In the genomic region with DNA sequence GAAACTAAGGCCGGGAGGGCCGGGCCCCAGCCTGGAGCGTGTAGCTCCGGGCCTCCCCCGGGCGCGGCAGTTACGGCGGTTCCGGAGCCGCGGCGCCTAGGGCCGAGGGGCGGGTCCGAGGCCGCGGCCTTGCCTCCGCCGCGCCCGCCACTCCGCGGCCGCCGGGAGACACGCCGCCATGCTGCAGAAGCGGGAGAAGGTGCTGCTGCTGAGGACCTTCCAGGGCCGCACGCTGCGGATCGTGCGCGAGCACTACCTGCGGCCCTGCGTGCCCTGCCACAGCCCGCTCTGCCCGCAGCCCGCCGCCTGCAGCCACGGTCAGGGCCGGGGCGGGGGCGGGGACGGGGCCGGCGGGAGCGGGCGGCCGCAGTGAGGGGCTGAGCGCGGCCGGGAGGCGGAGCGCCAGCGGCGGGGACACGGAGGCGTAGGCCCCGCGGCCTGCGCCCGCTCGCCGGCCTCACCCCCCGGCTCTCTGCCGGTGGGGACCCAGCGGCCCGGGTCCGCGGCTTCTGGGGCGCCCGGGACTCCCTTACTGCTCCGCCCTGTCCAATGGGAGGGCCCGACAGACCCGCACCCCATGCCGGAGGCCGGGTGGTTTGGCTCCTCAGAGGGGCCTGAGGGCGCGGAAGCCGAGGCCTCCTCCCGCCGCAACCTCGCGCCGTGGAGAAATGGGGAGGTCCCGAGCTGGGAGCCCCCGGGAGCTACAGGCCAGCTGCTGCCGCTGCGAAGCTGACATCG, we compare ENCODE assay signal across 1 cellular context.
TF ChIP-seq lines count a peak whose summit lies in the region.

A gene (plus strand): TSS at position 150 of the 738 bp plus-strand sequence. CDS start 29 bp downstream, at position 179.

TF ChIP-seq in GM12878, 131 proteins besides CTCF, POLR2A, EP300 and RAD21 (continued from another document):
- TF ChIP-seq BHLHE40 (IDR thresholded peaks at IDR 0.05; ENCODE audit: borderline replicate concordance in 1 of 2, low read depth in 2 of 2, low read length in 1 of 2) (peak in 1 of 2 experiments; percentile 64; a peak in 2 of 4 replicates), NBN (IDR thresholded peaks at IDR 0.05) (0 out of 2 replicates have a peak, but pooled peaks have one; percentile 11), GATAD2B (conservative IDR thresholded peaks at IDR 0.05; ENCODE audit: low read depth) (peak; percentile 90), NR2F1 (conservative IDR thresholded peaks at IDR 0.05) (peak; percentile 62), DPF2 (IDR thresholded peaks at IDR 0.05) (peak; percentile 65), RUNX3 (IDR thresholded peaks at IDR 0.05; ENCODE audit: low read length) (no peak), ZSCAN29 (IDR thresholded peaks at IDR 0.05) (no peak; the same call in 1 of the 2 replicates), EZH2 (IDR thresholded peaks at IDR 0.05; ENCODE audit: borderline replicate concordance, control insufficient read depth, low read depth, low read length) (no peak), TCF3 (IDR thresholded peaks at IDR 0.05; ENCODE audit: borderline replicate concordance, insufficient read depth, low read depth, low read length) (0 out of 2 replicates have a peak, but pooled peaks have one; percentile 20), MXI1 (IDR thresholded peaks at IDR 0.05; ENCODE audit: low read depth, low read length) (peak; percentile 51), IKZF1 (conservative IDR thresholded peaks at IDR 0.05) (peak; percentile 72; the same call in 1 of the 2 replicates), RB1 (IDR thresholded peaks at IDR 0.05; ENCODE audit: borderline replicate concordance) (peak; percentile 40; the same call in 1 of the 2 replicates), CHD2 (IDR thresholded peaks at IDR 0.05; ENCODE audit: borderline replicate concordance, low read depth, low read length) (0 out of 2 replicates have a peak, but pooled peaks have one; percentile 24), PAX5 (IDR thresholded peaks at IDR 0.05; ENCODE audit: borderline replicate concordance, low read depth, low read length) (no peak), YY1 (IDR thresholded peaks at IDR 0.05; ENCODE audit: low read depth, low read length) (peak; percentile 83), SMAD5 (IDR thresholded peaks at IDR 0.05; ENCODE audit: low read depth) (peak; percentile 11; the same call in 1 of the 2 replicates)
- TF ChIP-seq, protein P1, sequence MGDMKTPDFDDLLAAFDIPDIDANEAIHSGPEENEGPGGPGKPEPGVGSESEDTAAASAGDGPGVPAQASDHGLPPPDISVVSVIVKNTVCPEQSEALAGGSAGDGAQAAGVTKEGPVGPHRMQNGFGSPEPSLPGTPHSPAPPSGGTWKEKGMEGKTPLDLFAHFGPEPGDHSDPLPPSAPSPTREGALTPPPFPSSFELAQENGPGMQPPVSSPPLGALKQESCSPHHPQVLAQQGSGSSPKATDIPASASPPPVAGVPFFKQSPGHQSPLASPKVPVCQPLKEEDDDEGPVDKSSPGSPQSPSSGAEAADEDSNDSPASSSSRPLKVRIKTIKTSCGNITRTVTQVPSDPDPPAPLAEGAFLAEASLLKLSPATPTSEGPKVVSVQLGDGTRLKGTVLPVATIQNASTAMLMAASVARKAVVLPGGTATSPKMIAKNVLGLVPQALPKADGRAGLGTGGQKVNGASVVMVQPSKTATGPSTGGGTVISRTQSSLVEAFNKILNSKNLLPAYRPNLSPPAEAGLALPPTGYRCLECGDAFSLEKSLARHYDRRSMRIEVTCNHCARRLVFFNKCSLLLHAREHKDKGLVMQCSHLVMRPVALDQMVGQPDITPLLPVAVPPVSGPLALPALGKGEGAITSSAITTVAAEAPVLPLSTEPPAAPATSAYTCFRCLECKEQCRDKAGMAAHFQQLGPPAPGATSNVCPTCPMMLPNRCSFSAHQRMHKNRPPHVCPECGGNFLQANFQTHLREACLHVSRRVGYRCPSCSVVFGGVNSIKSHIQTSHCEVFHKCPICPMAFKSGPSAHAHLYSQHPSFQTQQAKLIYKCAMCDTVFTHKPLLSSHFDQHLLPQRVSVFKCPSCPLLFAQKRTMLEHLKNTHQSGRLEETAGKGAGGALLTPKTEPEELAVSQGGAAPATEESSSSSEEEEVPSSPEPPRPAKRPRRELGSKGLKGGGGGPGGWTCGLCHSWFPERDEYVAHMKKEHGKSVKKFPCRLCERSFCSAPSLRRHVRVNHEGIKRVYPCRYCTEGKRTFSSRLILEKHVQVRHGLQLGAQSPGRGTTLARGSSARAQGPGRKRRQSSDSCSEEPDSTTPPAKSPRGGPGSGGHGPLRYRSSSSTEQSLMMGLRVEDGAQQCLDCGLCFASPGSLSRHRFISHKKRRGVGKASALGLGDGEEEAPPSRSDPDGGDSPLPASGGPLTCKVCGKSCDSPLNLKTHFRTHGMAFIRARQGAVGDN (IDR thresholded peaks at IDR 0.05) = peak; percentile 62; the same call in 1 of the 2 replicates
- TF ChIP-seq, protein P2, sequence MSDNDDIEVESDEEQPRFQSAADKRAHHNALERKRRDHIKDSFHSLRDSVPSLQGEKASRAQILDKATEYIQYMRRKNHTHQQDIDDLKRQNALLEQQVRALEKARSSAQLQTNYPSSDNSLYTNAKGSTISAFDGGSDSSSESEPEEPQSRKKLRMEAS (IDR thresholded peaks at IDR 0.05; ENCODE audit: low read depth, low read length) = 0 out of 2 replicates have a peak, but pooled peaks have one; percentile 5
TF ChIP-seq in GM12878: peak in this region for 20.
